ENCODE assay signal across 2 cellular contexts in genomic region chr3:128647307-128647706, GRCh38.
TF ChIP-seq lines count a peak whose summit lies in the region.

No MANE protein-coding gene starts in this region.

TF ChIP-seq in SK-N-SH, 30 proteins besides CTCF, POLR2A, EP300 and RAD21:
- TF ChIP-seq ZBTB33 (IDR thresholded peaks at IDR 0.05; ENCODE audit: borderline replicate concordance, low read depth) (no peak), FOXJ3 (CRISPR knock-in tag; IDR thresholded peaks at IDR 0.05) (no peak), RCOR1 (IDR thresholded peaks at IDR 0.05; ENCODE audit: low read length) (no peak)

TF ChIP-seq in SK-N-SH treated with all-trans-retinoic acid at 6 μM for 48 hours, 23 proteins besides CTCF, POLR2A, EP300 and RAD21 (continued from another document):
- TF ChIP-seq TSHZ2 (CRISPR knock-in tag; IDR thresholded peaks at IDR 0.05): no peak
- TF ChIP-seq PPARA (CRISPR knock-in tag; IDR thresholded peaks at IDR 0.05; ENCODE audit: borderline replicate concordance): no peak
- no peak for TF ChIP-seq ZNF70 (CRISPR knock-in tag; IDR thresholded peaks at IDR 0.05)
- no peak for TF ChIP-seq OSR1 (CRISPR knock-in tag; IDR thresholded peaks at IDR 0.05)
- TF ChIP-seq GLIS3 (CRISPR knock-in tag; IDR thresholded peaks at IDR 0.05): no peak
- TF ChIP-seq ZNF565 (CRISPR knock-in tag; conservative IDR thresholded peaks at IDR 0.05; ENCODE audit: low read depth): no peak
- no peak for TF ChIP-seq SNAI2 (CRISPR knock-in tag; IDR thresholded peaks at IDR 0.05)
- TF ChIP-seq TCF4 (CRISPR knock-in tag; IDR thresholded peaks at IDR 0.05; ENCODE audit: borderline replicate concordance): no peak
TF ChIP-seq in SK-N-SH treated with all-trans-retinoic acid at 6 μM for 48 hours: peak in this region for 0.
